Comparison of ENCODE assay signal across 27 cellular contexts in genomic region chr17:79890706-79891105, GRCh38. TPM values are rescaled to one million over a fixed set of nuclear protein-coding genes. Genes with fewer than 3 reads are reported as not detected.
DNase-seq lines count a peak whose midpoint lies in the region; ATAC-seq and TF ChIP-seq lines count a peak whose summit lies in the region.
"Had no signal": no experiment of that assay in that cellular context is flagged by ENCODE, and none has a peak within 500 bp of the region (broad histone marks: within the 10 kb centered on the region; RNA-seq: fewer than 3 reads in every experiment).

No MANE protein-coding gene starts in this region.

- H3K27me3 Mint-ChIP-seq in neural crest cell (ENCODE audit: low read depth) = peaks cover 23% of the 10 kb centered on the region

- ATAC-seq in Right ventricle myocardium superior (ENCODE audit: poor library complexity) (peak; percentile 72), GM18520 (IDR thresholded peaks at IDR 0.05; ENCODE audit: unreplicated experiment) (no peak), sciatic nerve (no peak)
- ATAC-seq: foreskin keratinocyte; naive thymus-derived CD4-positive, alpha-beta T cell; Panc1 had no signal

- H3K36me3 Mint-ChIP-seq in neural crest cell (ENCODE audit: low read depth) = no peaks in the 10 kb centered on the region
- H3K36me3 Mint-ChIP-seq: CD8-positive, alpha-beta memory T cell had no signal

- H3K9me3 Mint-ChIP-seq in neural crest cell = peaks cover 3% of the 10 kb centered on the region
- H3K9me3 Mint-ChIP-seq: activated CD4-positive, alpha-beta T cell treated with anti-CD3 and anti-CD28 coated beads, Interleukin-2, amount 10 ng/mL, durations not matched to agents 24 days and 14 days; CD8-positive, alpha-beta memory T cell; dendritic cell treated with granulocyte-macrophage colony-stimulating factor and Interleukin-4, amounts not matched to agents 40 ng/mL and 50 ng/mL, for 4 days had no signal

- intact Hi-C loops in Right ventricle myocardium superior (cut with DNase I) = no loop called here
- intact Hi-C loops in cardiac septum (cut with DNase I) = no loop called here
- intact Hi-C loops in sciatic nerve (cut with DNase I) = no loop called here

- H3K4me1 Mint-ChIP-seq in neural crest cell = no peaks in the 10 kb centered on the region
- H3K4me1 Mint-ChIP-seq: activated CD4-positive, alpha-beta T cell treated with anti-CD3 and anti-CD28 coated beads, Interleukin-2, amount 10 ng/mL, durations not matched to agents 24 days and 14 days; CD8-positive, alpha-beta memory T cell; naive thymus-derived CD4-positive, alpha-beta T cell had no signal

- DNase-seq in Right ventricle myocardium superior (no peak), cardiac septum (ENCODE audit: low spot score) (no peak), neural crest cell (ENCODE audit: low read depth, low spot score) (no peak), NCI-H1048 (lab: John Stamatoyannopoulos, UW) (no peak), sciatic nerve (ENCODE audit: low spot score) (no peak)
- DNase-seq: activated CD4-positive, alpha-beta T cell treated with anti-CD3 and anti-CD28 coated beads, Interleukin-2, amount 10 ng/mL, durations not matched to agents 24 days and 14 days; activated T-cell treated with anti-CD3 and anti-CD28 coated beads, Interleukin-2, amount 50 U/mL, for 1 hour; CD8-positive, alpha-beta memory T cell; DMS53; foreskin keratinocyte; HCEC 1CT; naive thymus-derived CD4-positive, alpha-beta T cell; NCI-H1436 treated with DMSO at 0.1 percent for 48 hours; NCI-H2081 treated with DMSO at 0.1 percent for 48 hours; NCI-H2227 treated with DMSO at 0.1 percent for 48 hours; NCI-H526; nucleus accumbens; stimulated activated naive CD4-positive, alpha-beta T cell; T-helper 9 cell; WERI-Rb-1 had no signal

- no peak overlapping the region for H3K4me3 Mint-ChIP-seq in neural crest cell
- H3K4me3 Mint-ChIP-seq: activated CD4-positive, alpha-beta T cell treated with anti-CD3 and anti-CD28 coated beads, Interleukin-2, amount 10 ng/mL, durations not matched to agents 24 days and 14 days; CD8-positive, alpha-beta memory T cell; dendritic cell treated with granulocyte-macrophage colony-stimulating factor and Interleukin-4, amounts not matched to agents 40 ng/mL and 50 ng/mL, for 4 days; naive thymus-derived CD4-positive, alpha-beta T cell had no signal

- TF ChIP-seq CTCF in VCaP (conservative IDR thresholded peaks at IDR 0.05) = no peak
- no peak for TF ChIP-seq CTCF in neural crest cell (conservative IDR thresholded peaks at IDR 0.05)

- H3K27ac Mint-ChIP-seq in neural crest cell (ENCODE audit: unreplicated experiment) = peak overlapping the region; percentile 35
- H3K27ac Mint-ChIP-seq: activated CD4-positive, alpha-beta T cell treated with anti-CD3 and anti-CD28 coated beads, Interleukin-2, amount 10 ng/mL, durations not matched to agents 24 days and 14 days; CD8-positive, alpha-beta memory T cell; dendritic cell treated with granulocyte-macrophage colony-stimulating factor and Interleukin-4, amounts not matched to agents 40 ng/mL and 50 ng/mL, for 4 days; naive thymus-derived CD4-positive, alpha-beta T cell had no signal

- H3K27ac ChIP-seq in VCaP = peak overlapping the region; percentile 4; the same call in 1 of the 2 replicates
- H3K27ac ChIP-seq: esophagus muscularis mucosa, foreskin keratinocyte, HL-60, KMS-11, WERI-Rb-1 had no signal

RNA-seq across cellular contexts. Expression of gene CBX4, which starts 51.5 kb away (rescaled TPM):
- 25.6 TPM for total RNA-seq in Right ventricle myocardium superior
- 23.8 TPM for total RNA-seq in cardiac septum
- 19.1 and 21.0 TPM in 2 replicates for total RNA-seq in neural crest cell
- total RNA-seq in sciatic nerve = 16.8 TPM
